Comparison of ENCODE assay signal across 8 cellular contexts in the genomic region with DNA sequence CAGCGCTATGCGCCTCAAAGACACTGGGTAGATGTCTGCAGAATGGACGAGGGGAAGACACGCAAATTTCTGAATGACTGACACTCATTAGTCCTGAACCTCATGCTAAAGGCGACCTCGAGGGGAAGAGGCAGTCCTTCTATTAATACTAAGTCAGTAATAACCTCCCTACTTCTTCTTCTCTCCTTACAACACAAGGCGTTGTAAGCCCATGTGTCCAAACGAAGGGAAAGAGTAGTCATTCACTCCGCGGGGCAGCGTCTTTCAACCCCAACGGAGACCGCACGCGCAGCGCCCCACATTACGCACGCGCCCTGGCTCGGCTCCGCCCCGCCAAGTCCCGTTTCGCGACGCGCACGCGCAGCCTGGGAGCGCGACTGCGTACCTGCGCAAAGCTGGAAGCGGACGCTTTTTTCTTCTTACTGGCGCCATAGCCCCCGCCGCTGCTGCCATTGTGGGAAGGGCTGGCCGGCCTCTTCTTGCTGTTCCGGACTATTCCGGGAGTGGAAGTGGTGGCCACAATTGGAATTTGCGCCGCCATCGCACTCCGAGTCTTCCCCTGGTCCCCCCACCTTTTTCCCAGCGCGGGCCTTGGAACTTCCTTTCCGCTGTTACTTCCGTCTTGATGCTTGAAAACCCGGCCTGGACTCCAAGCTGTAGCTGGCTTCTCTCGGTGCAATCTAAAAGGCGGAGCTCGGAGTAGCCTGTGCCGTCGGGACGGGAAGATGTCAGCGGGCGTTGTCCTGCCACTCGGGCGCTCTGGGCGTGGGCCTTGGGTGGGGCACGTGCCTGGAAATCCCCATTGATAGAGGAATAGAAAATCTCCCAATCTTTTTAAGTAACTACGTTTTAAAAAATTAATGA. TPM values are rescaled to one million over a fixed set of nuclear protein-coding genes. Genes with fewer than 3 reads are reported as not detected.
DNase-seq lines count a peak whose midpoint lies in the region; ATAC-seq lines count a peak whose summit lies in the region.

A gene with protein sequence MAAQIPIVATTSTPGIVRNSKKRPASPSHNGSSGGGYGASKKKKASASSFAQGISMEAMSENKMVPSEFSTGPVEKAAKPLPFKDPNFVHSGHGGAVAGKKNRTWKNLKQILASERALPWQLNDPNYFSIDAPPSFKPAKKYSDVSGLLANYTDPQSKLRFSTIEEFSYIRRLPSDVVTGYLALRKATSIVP (minus strand): TSS at position 627 of the 864 bp plus-strand sequence. CDS start 86 bp downstream, at position 541.

- ATAC-seq in GM21360 (IDR thresholded peaks at IDR 0.05; ENCODE audit: unreplicated experiment), result peak; percentile 88

- peak; percentile 89 for DNase-seq in COLO829 (ENCODE audit: low spot score)
- DNase-seq in HT-29 (ENCODE audit: low spot score), result peak; percentile 83
- peak; percentile 86 for DNase-seq in NK-92 treated with Interleukin-12 subunit alpha and Interleukin-12 subunit beta, amount 100 ng/mL, for 24 hours (lab: John Stamatoyannopoulos, UW)
- peak; percentile 97 for DNase-seq in activated CD8-positive, alpha-beta memory T cell treated with anti-CD3 and anti-CD28 coated beads for 24 hours
- peak; percentile 86 for DNase-seq in effector CD4-positive, alpha-beta T cell
- peak; percentile 97 for DNase-seq in lung microvascular endothelial cell (ENCODE audit: low read depth in 2 of 2)
- peak; percentile 77 to 89 (median 83) for DNase-seq in stimulated activated CD4-positive, alpha-beta T cell treated with anti-CD3 and anti-CD28 coated beads, TNF-alpha, amount 100 ng/mL, for 4 hours (ENCODE audit: low read depth in 3 of 3)

RNA-seq across cellular contexts. Expression of the gene that starts here (rescaled TPM):
- 5.1 TPM in 2 replicates for total RNA-seq in HT-29 (2014; rRNA removed; shearing (Covaris generic))
- total RNA-seq in lung microvascular endothelial cell, result 6.5 and 12.9 TPM in 2 replicates

Comparison
In these comparisons a context has a peak if more than half of its experiments do, and no peak if none do; other contexts are left out.
1. Peak in every context shown above with its lines: DNase-seq and ATAC-seq.